ENCODE assay signal across 13 cellular contexts in genomic region chr1:245493029-245493428, GRCh38.
DNase-seq lines count a peak whose midpoint lies in the region; ATAC-seq and TF ChIP-seq lines count a peak whose summit lies in the region.
"Had no signal": no experiment of that assay in that cellular context is flagged by ENCODE, and none has a peak within 500 bp of the region (broad histone marks: within the 10 kb centered on the region; RNA-seq: fewer than 3 reads in every experiment).

No MANE protein-coding gene starts in this region.

- no peaks in the 10 kb centered on the region for H3K36me3 ChIP-seq in OCI-LY3 (replicated peaks; ENCODE audit: low read depth, low read length)
- H3K36me3 ChIP-seq in tibial artery, result no peaks in the 10 kb centered on the region
- H3K36me3 ChIP-seq: spleen, uterus had no signal

- H2AFZ ChIP-seq in OCI-LY3 (ENCODE audit: low read depth, low read length), result no peak overlapping the region

- H3K27me3 ChIP-seq in OCI-LY3 (ENCODE audit: low read depth, low read length), result peaks cover 26% of the 10 kb centered on the region
- H3K27me3 ChIP-seq in tibial artery, result no peaks in the 10 kb centered on the region
- H3K27me3 ChIP-seq: spleen, uterus had no signal

- H3K4me1 ChIP-seq in OCI-LY3 (ENCODE audit: low read length), result no peaks in the 10 kb centered on the region
- no peaks in the 10 kb centered on the region for H3K4me1 ChIP-seq in tibial artery
- H3K4me1 ChIP-seq: spleen, uterus had no signal

- H3K27ac ChIP-seq in OCI-LY3 (ENCODE audit: low read length) (no peak overlapping the region), tibial artery (no peak overlapping the region)
- H3K27ac ChIP-seq: spleen, uterus had no signal

- POLR2A ChIA-PET in HEK293T (lab: Yijun Ruan, JAX), result no interaction called here

- H3K9me3 ChIP-seq in OCI-LY3 (ENCODE audit: insufficient read depth, low read length) (no peaks in the 10 kb centered on the region), tibial artery (no peaks in the 10 kb centered on the region)
- H3K9me3 ChIP-seq: uterus had no signal

- TF ChIP-seq CTCF in OCI-LY3 (IDR thresholded peaks at IDR 0.05; ENCODE audit: low read depth, low read length), result peak; percentile 12; the same call in 1 of the 2 replicates
- peak; percentile 29 for TF ChIP-seq CTCF in fibroblast of mammary gland (conservative IDR thresholded peaks at IDR 0.05; ENCODE audit: control insufficient read depth, insufficient read depth, low read depth, low read length)
- TF ChIP-seq CTCF in tibial artery (IDR thresholded peaks at IDR 0.05), result no peak

- CTCF ChIA-PET in HEK293T (lab: Yijun Ruan, JAX), result no interaction called here

- no peaks in the 10 kb centered on the region for H4K20me1 ChIP-seq in OCI-LY3 (ENCODE audit: insufficient read depth, low read length)

- no peaks in the 10 kb centered on the region for H3K79me2 ChIP-seq in OCI-LY3 (ENCODE audit: low read length)

- intact Hi-C loops in tibial artery (cut with DNase I; ENCODE audit: low total_unique reads), result no loop called here

- H3K9ac ChIP-seq in OCI-LY3 (ENCODE audit: low read length), result no peak overlapping the region

- no peak overlapping the region for H3K4me2 ChIP-seq in OCI-LY3 (ENCODE audit: low read length)

- peak; percentile 15 for DNase-seq in CD1c-positive myeloid dendritic cell (ENCODE audit: extremely low spot score)
- DNase-seq in HEK293T (ENCODE audit: extremely low spot score), result peak; percentile 29
- DNase-seq in fibroblast of mammary gland (ENCODE audit: low read depth), result no peak
- no peak for DNase-seq in tibial artery
- DNase-seq in HuH-7.5 (ENCODE audit: low spot score), result no peak
- DNase-seq: activated CD4-positive, alpha-beta T cell treated with anti-CD3 and anti-CD28 coated beads, Interleukin-2, amount 10 ng/mL, durations not matched to agents 24 days and 14 days; activated effector memory CD4-positive, alpha-beta T cell treated with anti-CD3 and anti-CD28 coated beads, Interleukin-2, amount 50 U/mL, for 16 hours; spleen; uterus had no signal

- H3K4me3 ChIP-seq in OCI-LY3 (ENCODE audit: low read length) (no peak overlapping the region), fibroblast of mammary gland (ENCODE audit: control insufficient read depth, low read depth, low read length) (no peak overlapping the region), tibial artery (no peak overlapping the region)
- H3K4me3 ChIP-seq: spleen, uterus had no signal

- ATAC-seq in HG03460 (IDR thresholded peaks at IDR 0.05; ENCODE audit: unreplicated experiment) (no peak), HG02610 (IDR thresholded peaks at IDR 0.05; ENCODE audit: unreplicated experiment) (no peak)
- ATAC-seq: natural killer cell treated with Interleukin-12 subunit alpha and Interleukin-12 subunit beta and Interleukin-15 and Interleukin-18, amount 100 ng/mL, for 72 hours had no signal

TF ChIP-seq in HEK293T, 16 proteins besides CTCF, POLR2A, EP300 and RAD21:
- TF ChIP-seq BHLHE40 (IDR thresholded peaks at IDR 0.05; ENCODE audit: borderline replicate concordance) (no peak), FOXM1 (IDR thresholded peaks at IDR 0.05; ENCODE audit: borderline replicate concordance) (no peak), LEF1 (IDR thresholded peaks at IDR 0.05; ENCODE audit: borderline replicate concordance) (no peak), L3MBTL2 (conservative IDR thresholded peaks at IDR 0.05) (no peak), SP1 (IDR thresholded peaks at IDR 0.05) (no peak), FOXK2 (IDR thresholded peaks at IDR 0.05) (no peak), SUZ12 (IDR thresholded peaks at IDR 0.05) (no peak), NFRKB (IDR thresholded peaks at IDR 0.05) (no peak)
TF ChIP-seq in HEK293T: peak in this region for 0.

Comparison
In these comparisons a context has a peak if more than half of its experiments do, and no peak if none do; other contexts are left out.
1. DNase-seq: peak in CD1c-positive myeloid dendritic cell (single experiment) and HEK293T (single experiment); none in fibroblast of mammary gland (single experiment), tibial artery (0 of 2) and HuH-7.5 (single experiment).
2. CTCF ChIP-seq: peak in OCI-LY3 (single experiment) and fibroblast of mammary gland (single experiment); none in tibial artery (0 of 2).